8 cellular contexts compared by ENCODE assay signal in the genomic region with DNA sequence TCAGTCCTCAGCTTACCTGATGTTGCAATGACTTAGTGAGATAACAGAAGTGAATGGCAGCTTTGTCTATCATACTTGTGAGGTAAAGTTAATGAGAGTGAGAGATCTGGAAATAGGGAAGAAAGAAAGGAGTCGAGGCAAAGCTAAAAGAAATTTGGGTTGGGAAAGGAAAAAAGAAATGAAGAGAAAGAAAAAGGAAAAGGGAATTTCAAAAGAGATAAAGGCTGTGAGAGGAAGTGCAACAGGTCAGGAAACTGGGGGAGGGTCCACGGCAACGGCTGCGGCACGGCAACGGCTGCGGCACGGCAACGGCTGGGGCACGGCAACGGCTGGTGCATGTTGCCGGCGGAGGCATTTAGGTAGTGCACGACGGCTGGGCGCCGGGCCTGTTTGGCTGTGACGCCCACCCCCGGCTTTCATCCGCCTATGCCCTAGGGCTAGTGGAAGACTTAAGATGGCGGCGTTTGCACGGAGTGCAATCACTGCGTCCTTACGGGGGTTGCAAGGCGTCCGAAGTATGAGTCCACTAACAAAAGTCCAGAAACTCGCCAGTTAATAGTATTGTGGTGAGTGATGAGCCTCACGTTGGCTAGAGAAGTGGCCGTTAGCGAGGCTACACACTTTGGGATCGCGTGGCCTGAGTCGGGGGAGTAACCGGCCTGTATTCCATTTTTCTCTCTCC.
DNase-seq lines count a peak whose midpoint lies in the region; ATAC-seq, FAIRE-seq and TF ChIP-seq lines count a peak whose summit lies in the region.

No MANE protein-coding gene starts in this region.

- ATAC-seq in HG02763 (IDR thresholded peaks at IDR 0.05; ENCODE audit: unreplicated experiment): peak; percentile 100

- peak; percentile 58 for DNase-seq in GM12891 (ENCODE audit: insufficient read length, low spot score)
- DNase-seq in NCI-H1417 (lab: John Stamatoyannopoulos, UW): peak; percentile 82 to 96 (median 92)
- DNase-seq in SW480 (ENCODE audit: low spot score): peak; percentile 83
- peak; percentile 84 for DNase-seq in amniotic epithelial cell (ENCODE audit: low read depth)
- DNase-seq in left ventricle myocardium inferior: peak; percentile 82
- peak; percentile 85 for DNase-seq in progenitor cell of endocrine pancreas (ENCODE audit: low spot score, unreplicated experiment)
- peak; percentile 92 for DNase-seq in ureter (ENCODE audit: low spot score)

- peak; percentile 100 for FAIRE-seq in GM12891 (lab: Jason Lieb, UNC)

- peak overlapping the region; percentile 87 for H3K27ac ChIP-seq in left ventricle myocardium inferior (replicated peaks)

- H3K36me3 Mint-ChIP-seq in progenitor cell of endocrine pancreas (ENCODE audit: insufficient read depth): peaks cover 11% of the 10 kb centered on the region

- H3K4me3 ChIP-seq in left ventricle myocardium inferior: peak overlapping the region; percentile 77

- H3K4me1 Mint-ChIP-seq in progenitor cell of endocrine pancreas (ENCODE audit: low read depth): peaks cover 21% of the 10 kb centered on the region

- intact Hi-C loops in left ventricle myocardium inferior (cut with micrococcal nuclease): no loop called here

- H3K27me3 Mint-ChIP-seq in progenitor cell of endocrine pancreas: no peaks in the 10 kb centered on the region

- peak overlapping the region; percentile 100 for H3K27ac Mint-ChIP-seq in progenitor cell of endocrine pancreas

- peak overlapping the region; percentile 95 for H3K4me3 Mint-ChIP-seq in progenitor cell of endocrine pancreas (ENCODE audit: low read depth)

- no peaks in the 10 kb centered on the region for H3K9me3 Mint-ChIP-seq in progenitor cell of endocrine pancreas (ENCODE audit: low read depth)

- H3K36me3 ChIP-seq in left ventricle myocardium inferior: peaks cover 5% of the 10 kb centered on the region

- H3K4me1 ChIP-seq in left ventricle myocardium inferior: peaks cover 12% of the 10 kb centered on the region

- H3K9me3 ChIP-seq in left ventricle myocardium inferior (replicated peaks): no peaks in the 10 kb centered on the region

- TF ChIP-seq CTCF in left ventricle myocardium inferior (IDR thresholded peaks at IDR 0.05; ENCODE audit: borderline replicate concordance) (no peak), progenitor cell of endocrine pancreas (IDR thresholded peaks at IDR 0.05; ENCODE audit: unreplicated experiment) (peak; percentile 10)

- H3K27me3 ChIP-seq in left ventricle myocardium inferior (ENCODE audit: low read depth): no peaks in the 10 kb centered on the region

- TF ChIP-seq POLR2A in GM12891 (IDR thresholded peaks at IDR 0.05; ENCODE audit: low read depth, low read length): peak; percentile 89

TF ChIP-seq in GM12891, 5 proteins besides CTCF, POLR2A, EP300 and RAD21:
- TF ChIP-seq TAF1 (IDR thresholded peaks at IDR 0.05; ENCODE audit: low read depth, low read length): peak; percentile 90
- TF ChIP-seq POLR2AphosphoS5 (IDR thresholded peaks at IDR 0.05; ENCODE audit: low read depth, low read length): peak; percentile 82
- TF ChIP-seq SPI1 (IDR thresholded peaks at IDR 0.05; ENCODE audit: low read depth, low read length): peak; percentile 78
- peak; percentile 77; the same call in 1 of the 2 replicates for TF ChIP-seq POU2F2 (IDR thresholded peaks at IDR 0.05; ENCODE audit: low read depth, low read length)
- TF ChIP-seq PAX5 (IDR thresholded peaks at IDR 0.05; ENCODE audit: insufficient read depth, low read length, severe bottlenecking): peak; percentile 22

Comparison
In these comparisons a context has a peak if more than half of its experiments do, and no peak if none do; other contexts are left out.
1. Peak in every context shown above with its lines: DNase-seq, ATAC-seq, H3K4me3 ChIP-seq and H3K27ac ChIP-seq.